22 cellular contexts compared by ENCODE assay signal in genomic region chr12:97943359-97943758, GRCh38.
DNase-seq lines count a peak whose midpoint lies in the region; ATAC-seq and TF ChIP-seq lines count a peak whose summit lies in the region.
"Had no signal": no experiment of that assay in that cellular context is flagged by ENCODE, and none has a peak within 500 bp of the region (broad histone marks: within the 10 kb centered on the region; RNA-seq: fewer than 3 reads in every experiment).

No MANE protein-coding gene starts in this region.

- peak; percentile 18; the same call in 1 of the 2 replicates for TF ChIP-seq CTCF in AG10803 (conservative IDR thresholded peaks at IDR 0.05; ENCODE audit: low read length)
- peak; percentile 24 for TF ChIP-seq CTCF in RWPE2 (IDR thresholded peaks at IDR 0.05; ENCODE audit: poor library complexity, severe bottlenecking)
- TF ChIP-seq CTCF in left lung (IDR thresholded peaks at IDR 0.05) = no peak

- H3K27ac ChIP-seq in RWPE2 (ENCODE audit: poor library complexity, severe bottlenecking) (no peak overlapping the region), left lung (no peak overlapping the region)
- H3K27ac ChIP-seq: adrenal gland, esophagus muscularis mucosa, neutrophil, testis had no signal

- H3K36me3 ChIP-seq in RWPE2 (ENCODE audit: low read depth) (no peaks in the 10 kb centered on the region), left lung (no peaks in the 10 kb centered on the region)
- H3K36me3 ChIP-seq: adrenal gland, esophagus muscularis mucosa, neutrophil had no signal

- H3K27me3 ChIP-seq in RWPE2 (ENCODE audit: insufficient read depth, poor library complexity, severe bottlenecking) = no peaks in the 10 kb centered on the region
- H3K27me3 ChIP-seq in left lung = no peaks in the 10 kb centered on the region
- H3K27me3 ChIP-seq: adrenal gland, esophagus muscularis mucosa, neutrophil, testis had no signal

- H3K9me3 ChIP-seq in RWPE2 (ENCODE audit: severe bottlenecking) (no peaks in the 10 kb centered on the region), left lung (peaks cover 0 to 4% of the 10 kb centered on the region in 2 donors)
- H3K9me3 ChIP-seq: adrenal gland, esophagus muscularis mucosa, neutrophil, testis had no signal

- H3K4me1 ChIP-seq in RWPE2 (ENCODE audit: insufficient read depth, poor library complexity, severe bottlenecking) (no peaks in the 10 kb centered on the region), left lung (no peaks in the 10 kb centered on the region)
- H3K4me1 ChIP-seq: adrenal gland, testis had no signal

- DNase-seq in AG10803 (ENCODE audit: low read depth) (no peak), HT-29 (ENCODE audit: low spot score) (peak; percentile 43), RWPE2 (ENCODE audit: low spot score) (no peak), inferior parietal cortex (ENCODE audit: extremely low spot score) (peak; percentile 31), left lung (no peak)
- no peak for DNase-seq in activated CD4-positive, alpha-beta T cell treated with anti-CD3 and anti-CD28 coated beads for 1 hour
- DNase-seq: activated CD4-positive, alpha-beta T cell treated with anti-CD3 and anti-CD28 coated beads, Interleukin-2, amount 50 U/mL, for 4 hours; activated gamma-delta T cell treated with Interleukin-2 at 50 U/mL for 16 hours; activated T-cell treated with anti-CD3 and anti-CD28 coated beads for 4 hours; adrenal gland; caudate nucleus; GF-D8; GOT3; NCI-H1436 treated with DMSO at 0.1 percent for 48 hours; NCI-H2227 treated with DMSO at 0.1 percent for 48 hours; retina; Right ventricle myocardium superior; stimulated activated CD4-positive, alpha-beta T cell treated with anti-CD3 and anti-CD28 coated beads, Interleukin-15, amount 100 ng/mL, for 24 hours; testis had no signal

- intact Hi-C loops in left lung (cut with DNase I) = no loop called here

- H3K4me3 ChIP-seq in AG10803 (ENCODE audit: low read length) = no peak overlapping the region
- no peak overlapping the region for H3K4me3 ChIP-seq in RWPE2 (ENCODE audit: severe bottlenecking)
- H3K4me3 ChIP-seq in left lung = no peak overlapping the region
- H3K4me3 ChIP-seq: adrenal gland, esophagus muscularis mucosa, testis had no signal

- ATAC-seq in RWPE2 (ENCODE audit: low read depth) (no peak), left lung (no peak)
- no peak for ATAC-seq in activated CD4-positive, CD25-positive, alpha-beta regulatory T cell treated with anti-CD3 and anti-CD28 coated beads, Interleukin-2, amount 50 U/mL, for 24 hours

Comparison
In these comparisons a context has a peak if more than half of its experiments do, and no peak if none do; other contexts are left out.
1. DNase-seq: peak in HT-29 (single experiment) and inferior parietal cortex (single experiment); none in AG10803 (single experiment), RWPE2 (single experiment), activated CD4-positive, alpha-beta T cell treated with anti-CD3 and anti-CD28 coated beads for 1 hour (single experiment) and left lung (0 of 2).
2. CTCF ChIP-seq: peak in AG10803 (single experiment) and RWPE2 (single experiment); none in left lung (0 of 2).